8 cellular contexts compared by ENCODE assay signal in the genomic region with DNA sequence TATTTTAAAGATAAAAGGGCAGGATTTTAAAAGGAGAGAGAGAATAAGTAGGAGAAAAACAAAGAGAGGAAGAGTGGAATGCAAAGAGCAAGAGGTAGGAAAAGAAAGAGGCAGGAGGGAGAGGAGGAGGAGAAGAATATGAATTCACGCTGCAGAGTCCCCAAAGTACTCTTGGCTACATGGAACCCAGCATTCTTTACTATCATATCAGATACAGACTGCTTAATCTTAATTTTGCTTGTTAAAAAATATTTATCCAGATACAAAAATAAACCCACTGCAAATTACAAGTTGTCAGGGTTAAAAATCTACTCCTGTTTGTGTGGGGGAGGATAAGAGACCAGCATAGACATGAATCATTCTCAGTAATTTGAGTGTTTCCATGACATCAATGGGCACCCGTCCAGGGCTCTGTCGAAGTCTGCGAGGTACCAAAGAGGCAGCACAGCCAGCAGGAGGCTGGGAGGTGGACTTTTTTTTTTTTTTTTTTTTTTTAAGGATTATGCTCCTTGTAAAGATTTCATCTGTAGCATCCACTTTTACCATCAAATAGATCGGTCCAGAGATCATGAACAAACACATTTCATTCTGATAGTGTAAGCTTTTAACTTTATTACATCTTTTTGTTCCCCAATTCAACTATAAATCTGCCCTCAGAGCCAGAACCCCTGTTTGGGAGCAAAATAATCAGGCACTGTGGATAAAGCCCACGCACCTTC.
A peak's percentile ranks its signal among the peaks of the same experiment; 100 is the strongest.
DNase-seq lines count a peak whose midpoint lies in the region; ATAC-seq and TF ChIP-seq lines count a peak whose summit lies in the region.
"Had no signal": no experiment of that assay in that cellular context is flagged by ENCODE, and none has a peak within 500 bp of the region (broad histone marks: within the 10 kb centered on the region; RNA-seq: fewer than 3 reads in every experiment).

No MANE protein-coding gene starts in this region.

- H3K4me3 ChIP-seq in lower leg skin (ENCODE audit: low read depth, poor library complexity, severe bottlenecking) (no peak overlapping the region), transverse colon (no peak overlapping the region)
- H3K4me3 ChIP-seq: PC-9 had no signal

- H3K36me3 Mint-ChIP-seq in activated CD8-positive, alpha-beta memory T cell treated with anti-CD3 and anti-CD28 coated beads, Interleukin-2, amount 10 ng/mL, durations not matched to agents 7 days and 5 days = no peaks in the 10 kb centered on the region

- H3K4me1 Mint-ChIP-seq in activated CD8-positive, alpha-beta memory T cell treated with anti-CD3 and anti-CD28 coated beads, Interleukin-2, amount 10 ng/mL, durations not matched to agents 7 days and 5 days = no peaks in the 10 kb centered on the region

- in situ Hi-C loops in transverse colon (cut with MboI; ENCODE audit: low pct_ligation_motif_present in 1 of 4, low pct_unique_long_range_greater_than_20kb in 1 of 4, low sequenced_read_pairs in 3 of 4) = loop anchor here (25.0 kb wide), 4 partner anchors 169 to 1156 kb away; partner anchors contain the start of gene TCF4 (in 1 of the 4)

- peak; percentile 75 for DNase-seq in NCI-H524 treated with DMSO at 0.1 percent for 48 hours (lab: John Stamatoyannopoulos, UW)
- peak; percentile 75 for DNase-seq in cerebellum (ENCODE audit: low spot score)
- DNase-seq in lower leg skin (ENCODE audit: low spot score in 2 of 2) = peak; percentile 67 to 96
- DNase-seq in transverse colon = peak; percentile 42
- no peak for DNase-seq in activated CD8-positive, alpha-beta memory T cell treated with anti-CD3 and anti-CD28 coated beads, Interleukin-2, amount 10 ng/mL, durations not matched to agents 7 days and 5 days

- no peak for TF ChIP-seq CTCF in lower leg skin (IDR thresholded peaks at IDR 0.05)
- no peak for TF ChIP-seq CTCF in transverse colon (IDR thresholded peaks at IDR 0.05)

- CTCF ChIA-PET in activated CD8-positive, alpha-beta memory T cell treated with anti-CD3 and anti-CD28 coated beads, Interleukin-2, amount 10 ng/mL, durations not matched to agents 7 days and 5 days (lab: Charles Lee) = no interaction called here

- WGBS in lower leg skin, 2 donors = 29% methylated on average over 6 of the region's 6 CpGs
- 36 to 41% methylated on average over 6 of the region's 6 CpGs for WGBS in transverse colon (ENCODE audit: low coverage in 1 of 2), 2 donors

- no peaks in the 10 kb centered on the region for H3K27me3 Mint-ChIP-seq in activated CD8-positive, alpha-beta memory T cell treated with anti-CD3 and anti-CD28 coated beads, Interleukin-2, amount 10 ng/mL, durations not matched to agents 7 days and 5 days

- H3K27me3 ChIP-seq in transverse colon = no peaks in the 10 kb centered on the region

- H3K4me1 ChIP-seq in transverse colon = peaks cover 0 to 14% (median 3%) of the 10 kb centered on the region in 4 donors

- intact Hi-C loops in lower leg skin (cut with DNase I; ENCODE audit: low total_unique reads) (no loop called here), transverse colon (cut with DNase I; ENCODE audit: low total_unique reads) (loop anchor here (10.0 kb wide), 1 partner anchor 81 kb away; no protein-coding TSS in a partner anchor)

- peak; percentile 45 for ATAC-seq in HG03378 (IDR thresholded peaks at IDR 0.05; ENCODE audit: unreplicated experiment)
- ATAC-seq in GM19328 (IDR thresholded peaks at IDR 0.05; ENCODE audit: unreplicated experiment) = no peak
- no peak for ATAC-seq in activated CD8-positive, alpha-beta memory T cell treated with anti-CD3 and anti-CD28 coated beads, Interleukin-2, amount 10 ng/mL, durations not matched to agents 7 days and 5 days

- no peaks in the 10 kb centered on the region for H3K36me3 ChIP-seq in transverse colon

- H3K27ac Mint-ChIP-seq in activated CD8-positive, alpha-beta memory T cell treated with anti-CD3 and anti-CD28 coated beads, Interleukin-2, amount 10 ng/mL, durations not matched to agents 7 days and 5 days = no peak overlapping the region

- H3K27ac ChIP-seq in transverse colon = peak overlapping the region; percentile 57 to 83 (median 78)
- H3K27ac ChIP-seq: PC-9 had no signal

- no peaks in the 10 kb centered on the region for H3K9me3 Mint-ChIP-seq in activated CD8-positive, alpha-beta memory T cell treated with anti-CD3 and anti-CD28 coated beads, Interleukin-2, amount 10 ng/mL, durations not matched to agents 7 days and 5 days (ENCODE audit: low read depth)

- no peak overlapping the region for H3K4me3 Mint-ChIP-seq in activated CD8-positive, alpha-beta memory T cell treated with anti-CD3 and anti-CD28 coated beads, Interleukin-2, amount 10 ng/mL, durations not matched to agents 7 days and 5 days

- no peak for TF ChIP-seq EP300 in transverse colon (IDR thresholded peaks at IDR 0.05; ENCODE audit: low read depth)

- no peak for TF ChIP-seq POLR2A in lower leg skin (IDR thresholded peaks at IDR 0.05)
- no peak for TF ChIP-seq POLR2A in transverse colon (IDR thresholded peaks at IDR 0.05)

- no peaks in the 10 kb centered on the region for H3K9me3 ChIP-seq in transverse colon
